ENCODE assay signal across 9 cellular contexts in genomic region chr20:36542019-36542488, GRCh38. TPM values are rescaled to one million over a fixed set of nuclear protein-coding genes. Genes with fewer than 3 reads are reported as not detected.
A peak's percentile ranks its signal among the peaks of the same experiment; 100 is the strongest.
DNase-seq lines count a peak whose midpoint lies in the region; ATAC-seq lines count a peak whose summit lies in the region.
"Had no signal": no experiment of that assay in that cellular context is flagged by ENCODE, and none has a peak within 500 bp of the region (broad histone marks: within the 10 kb centered on the region; RNA-seq: fewer than 3 reads in every experiment).

No MANE protein-coding gene starts in this region.

- H3K4me2 ChIP-seq in mesendoderm (ENCODE audit: low read length): peak overlapping the region; percentile 75

- H3K4me3 ChIP-seq in duodenal mucosa (ENCODE audit: low read depth in 1 of 2, low read length in 2 of 2) (peak overlapping the region; percentile 61 to 66), mesendoderm (ENCODE audit: low read length) (peak overlapping the region; percentile 78)

- H3K4ac ChIP-seq in mesendoderm (ENCODE audit: low read depth, low read length): peak overlapping the region; percentile 70

- peak overlapping the region; percentile 60 to 63 for H3K9ac ChIP-seq in duodenal mucosa (ENCODE audit: low read depth in 1 of 2, low read length in 2 of 2)
- peak overlapping the region; percentile 93 for H3K9ac ChIP-seq in mesendoderm (ENCODE audit: low read length)

- H2BK120ac ChIP-seq in mesendoderm (ENCODE audit: low read depth, low read length): no peak overlapping the region

- no peak overlapping the region for H2BK15ac ChIP-seq in mesendoderm (replicated peaks; ENCODE audit: low read depth)

- peak overlapping the region; percentile 96 for H3K56ac ChIP-seq in mesendoderm (ENCODE audit: low read length)

- ATAC-seq in GM18498 (IDR thresholded peaks at IDR 0.05; ENCODE audit: unreplicated experiment): no peak
- ATAC-seq in GM18519 (IDR thresholded peaks at IDR 0.05; ENCODE audit: low FRiP score, unreplicated experiment): no peak

- H3K79me1 ChIP-seq in mesendoderm (ENCODE audit: low read length): peaks cover 14% of the 10 kb centered on the region

- H3K9me3 ChIP-seq in duodenal mucosa (ENCODE audit: control insufficient read depth in 1 of 2, low read length in 2 of 2): no peaks in the 10 kb centered on the region

- H3K4me1 ChIP-seq in duodenal mucosa (ENCODE audit: control insufficient read depth in 1 of 2, insufficient read depth in 2 of 2, low read length in 2 of 2) (peaks cover 13 to 22% of the 10 kb centered on the region in 2 donors), mesendoderm (ENCODE audit: control insufficient read depth, low read depth, low read length) (peaks cover 8% of the 10 kb centered on the region)

- H3K27me3 ChIP-seq in duodenal mucosa (ENCODE audit: control insufficient read depth in 1 of 2, insufficient read depth in 2 of 2, low read length in 2 of 2): no peaks in the 10 kb centered on the region
- H3K27me3 ChIP-seq in mesendoderm (ENCODE audit: insufficient read depth, low read length, poor library complexity): no peaks in the 10 kb centered on the region

- no peak overlapping the region for H2BK5ac ChIP-seq in mesendoderm (ENCODE audit: low read length)

- H4K8ac ChIP-seq in mesendoderm (ENCODE audit: low read depth, low read length): no peak overlapping the region

- peak overlapping the region; percentile 85 for H2AK5ac ChIP-seq in mesendoderm (ENCODE audit: low read length)

- H3K27ac ChIP-seq in duodenal mucosa (ENCODE audit: low read depth, low read length) (peak overlapping the region; percentile 68), mesendoderm (ENCODE audit: low read depth, low read length) (peak overlapping the region; percentile 81)

- H3K36me3 ChIP-seq in duodenal mucosa (ENCODE audit: control insufficient read depth in 1 of 2, insufficient read depth in 2 of 2, low read length in 2 of 2): no peaks in the 10 kb centered on the region
- peaks cover 1% of the 10 kb centered on the region for H3K36me3 ChIP-seq in mesendoderm (ENCODE audit: control insufficient read depth, insufficient read depth, low read length)

- peak overlapping the region; percentile 81 for H3K18ac ChIP-seq in mesendoderm (ENCODE audit: low read length)

- DNase-seq in ACHN (peak; percentile 47), HuH-7 (ENCODE audit: low spot score) (peak; percentile 88), mesendoderm (peak; percentile 83)
- no peak for DNase-seq in stimulated activated CD4-positive, alpha-beta T cell treated with anti-CD3 and anti-CD28 coated beads, Interleukin-12 subunit alpha, Interleukin-12 subunit beta, amount 100 ng/mL, for 4 hours
- no peak for DNase-seq in activated effector memory CD4-positive, alpha-beta T cell treated with Interleukin-2 at 50 U/mL for 16 hours
- DNase-seq: activated naive CD8-positive, alpha-beta T cell treated with anti-CD3 and anti-CD28 coated beads, Interleukin-2, amount 10 ng/mL, durations not matched to agents 7 days and 5 days had no signal

- in situ Hi-C loops in ACHN (cut with HindIII; ENCODE audit: low pct_ligation_motif_present, low pct_unique_long_range_greater_than_20kb, low sequenced_read_pairs): no loop called here

- H3K23ac ChIP-seq in mesendoderm (ENCODE audit: low read length): peak overlapping the region; percentile 89

- no peak overlapping the region for H4K5ac ChIP-seq in mesendoderm (ENCODE audit: low read length)

- H3K79me2 ChIP-seq in mesendoderm (ENCODE audit: control insufficient read depth, insufficient read depth, low read length): peaks cover 23% of the 10 kb centered on the region

- WGBS in mesendoderm (ENCODE audit: extremely low coverage, insufficient coverage, low lambda C conversion rate): no CpG with 5 or more reads among the region's 7 CpGs

RNA-seq across cellular contexts. Expression of gene MYL9, which starts 0.7 kb away (rescaled TPM):
- polyA plus RNA-seq in mesendoderm (2013, experiment 1 of 2): 265 TPM
- polyA plus RNA-seq in mesendoderm (2013, experiment 2 of 2): 287 TPM

RNA-seq across cellular contexts. Expression of gene TGIF2, which starts 31.3 kb away (rescaled TPM):
- polyA plus RNA-seq in mesendoderm (2013, experiment 1 of 2): 68.5 TPM
- polyA plus RNA-seq in mesendoderm (2013, experiment 2 of 2): 65.7 TPM

Comparison
In these comparisons a context has a peak if more than half of its experiments do, and no peak if none do; other contexts are left out.
1. DNase-seq: peak in ACHN (single experiment), HuH-7 (single experiment) and mesendoderm (single experiment); none in stimulated activated CD4-positive, alpha-beta T cell treated with anti-CD3 and anti-CD28 coated beads, Interleukin-12 subunit alpha, Interleukin-12 subunit beta, amount 100 ng/mL, for 4 hours (single experiment) and activated effector memory CD4-positive, alpha-beta T cell treated with Interleukin-2 at 50 U/mL for 16 hours (single experiment).